In the genomic region with DNA sequence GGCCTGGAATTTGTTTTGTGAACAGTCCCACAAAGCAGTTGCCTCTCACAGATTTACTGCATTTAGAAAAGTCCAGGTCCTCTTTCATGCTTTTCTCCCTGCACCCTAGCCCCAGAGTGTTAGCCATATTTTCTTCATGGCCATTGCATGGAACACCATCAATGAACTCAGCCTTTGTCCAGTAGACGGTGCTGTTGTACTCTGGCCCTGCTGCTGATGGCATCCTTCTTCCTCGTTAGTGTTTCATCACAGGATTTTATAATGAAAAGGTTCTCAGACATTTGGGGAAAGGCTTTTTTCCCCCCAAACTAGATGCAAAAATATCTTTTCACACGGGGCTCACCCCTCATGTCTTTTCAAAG, we compare ENCODE assay signal across 8 cellular contexts.
DNase-seq lines count a peak whose midpoint lies in the region; ATAC-seq, FAIRE-seq and TF ChIP-seq lines count a peak whose summit lies in the region.

No MANE protein-coding gene starts in this region.

- H3K27me3 ChIP-seq in DND-41 (ENCODE audit: insufficient read depth, low read length, poor library complexity) = no peaks in the 10 kb centered on the region
- H3K27me3 ChIP-seq in bronchial epithelial cell (ENCODE audit: control insufficient read depth, insufficient read depth, low read length) = no peaks in the 10 kb centered on the region
- no peaks in the 10 kb centered on the region for H3K27me3 ChIP-seq in right lobe of liver
- no peaks in the 10 kb centered on the region for H3K27me3 ChIP-seq in thyroid gland

- H3K9ac ChIP-seq in DND-41 (ENCODE audit: low read depth, low read length) = no peak overlapping the region

- 0 out of 3 replicates have a peak, but pooled peaks have one; percentile 52 for ATAC-seq in DND-41 (ENCODE audit: insufficient read depth, low read depth)
- peak; percentile 79 for ATAC-seq in GM21576 (IDR thresholded peaks at IDR 0.05; ENCODE audit: unreplicated experiment)
- peak; percentile 72 to 87 (median 83) for ATAC-seq in right lobe of liver

- TF ChIP-seq CTCF in DND-41 (IDR thresholded peaks at IDR 0.05; ENCODE audit: borderline replicate concordance, extremely low read depth, low read length, poor library complexity, severe bottlenecking) (peak; percentile 61), bronchial epithelial cell (IDR thresholded peaks at IDR 0.05; ENCODE audit: insufficient read depth, low read length, severe bottlenecking) (peak; percentile 90), right lobe of liver (IDR thresholded peaks at IDR 0.05) (peak; percentile 54 to 93 (median 75)), thyroid gland (IDR thresholded peaks at IDR 0.05) (peak in 3 of 6 experiments; percentile 18 to 47 (median 39))

- peak; percentile 40 for FAIRE-seq in bronchial epithelial cell (lab: Jason Lieb, UNC)

- intact Hi-C loops in right lobe of liver (cut with DNase I) = no loop called here
- intact Hi-C loops in thyroid gland (cut with DNase I) = no loop called here

- no peaks in the 10 kb centered on the region for H3K9me3 ChIP-seq in DND-41 (ENCODE audit: insufficient read depth, low read length, severe bottlenecking)
- H3K9me3 ChIP-seq in right lobe of liver = no peaks in the 10 kb centered on the region
- H3K9me3 ChIP-seq in thyroid gland = no peaks in the 10 kb centered on the region

- H3K4me1 ChIP-seq in DND-41 (ENCODE audit: insufficient read depth, low read length) = no peaks in the 10 kb centered on the region
- H3K4me1 ChIP-seq in right lobe of liver = peaks cover 0 to 28% (median 14%) of the 10 kb centered on the region in 4 donors
- H3K4me1 ChIP-seq in thyroid gland = peaks cover 3 to 22% of the 10 kb centered on the region in 2 donors

- no peak overlapping the region for H3K4me2 ChIP-seq in DND-41 (ENCODE audit: insufficient read depth, low read length)

- no peaks in the 10 kb centered on the region for H4K20me1 ChIP-seq in DND-41 (ENCODE audit: insufficient read depth, low read length)

- H3K36me3 ChIP-seq in DND-41 (ENCODE audit: insufficient read depth, low read length) (no peaks in the 10 kb centered on the region), bronchial epithelial cell (ENCODE audit: control insufficient read depth, insufficient read depth, low read length) (no peaks in the 10 kb centered on the region), right lobe of liver (no peaks in the 10 kb centered on the region), thyroid gland (no peaks in the 10 kb centered on the region)

- no peaks in the 10 kb centered on the region for H3K79me2 ChIP-seq in DND-41 (ENCODE audit: insufficient read depth, low read length)

- H2AFZ ChIP-seq in DND-41 (ENCODE audit: low read depth, low read length) = no peak overlapping the region

- H3K27ac ChIP-seq in DND-41 (ENCODE audit: low read length) (no peak overlapping the region), right lobe of liver (peak overlapping the region in 1 of 3 donors; percentile 68), thyroid gland (no peak overlapping the region)

- DNase-seq in DND-41 (peak; percentile 15), NAMALWA (ENCODE audit: low spot score) (peak; percentile 66), SHP77 treated with DMSO at 0.1 percent for 48 hours (lab: John Stamatoyannopoulos, UW) (peak; percentile 17), bronchial epithelial cell (ENCODE audit: low read depth) (peak; percentile 58), right lobe of liver (peak; percentile 27 to 65 (median 39)), thyroid gland (peak; percentile 11 to 15)
- DNase-seq in NK-92 treated with Interleukin-12 subunit alpha and Interleukin-12 subunit beta, amount 100 ng/mL, for 24 hours (lab: John Stamatoyannopoulos, UW) = no peak

- H3K4me3 ChIP-seq in DND-41 (ENCODE audit: low read depth in 1 of 2, low read length in 2 of 2) (no peak overlapping the region), bronchial epithelial cell (ENCODE audit: low read depth, low read length) (no peak overlapping the region), right lobe of liver (no peak overlapping the region), thyroid gland (replicated peaks in 1 of 3) (no peak overlapping the region)

- no peak for TF ChIP-seq POLR2A in right lobe of liver (IDR thresholded peaks at IDR 0.05)
- no peak for TF ChIP-seq POLR2A in thyroid gland (IDR thresholded peaks at IDR 0.05)

- WGBS in right lobe of liver (ENCODE audit: insufficient coverage, low coverage, low lambda C conversion rate, missing lambda C conversion rate) = 6% methylated on average over 3 of the region's 3 CpGs
- 40 to 44% methylated on average over 3 of the region's 3 CpGs for WGBS in thyroid gland, 2 donors
